8 cellular contexts compared by ENCODE assay signal in the genomic region with DNA sequence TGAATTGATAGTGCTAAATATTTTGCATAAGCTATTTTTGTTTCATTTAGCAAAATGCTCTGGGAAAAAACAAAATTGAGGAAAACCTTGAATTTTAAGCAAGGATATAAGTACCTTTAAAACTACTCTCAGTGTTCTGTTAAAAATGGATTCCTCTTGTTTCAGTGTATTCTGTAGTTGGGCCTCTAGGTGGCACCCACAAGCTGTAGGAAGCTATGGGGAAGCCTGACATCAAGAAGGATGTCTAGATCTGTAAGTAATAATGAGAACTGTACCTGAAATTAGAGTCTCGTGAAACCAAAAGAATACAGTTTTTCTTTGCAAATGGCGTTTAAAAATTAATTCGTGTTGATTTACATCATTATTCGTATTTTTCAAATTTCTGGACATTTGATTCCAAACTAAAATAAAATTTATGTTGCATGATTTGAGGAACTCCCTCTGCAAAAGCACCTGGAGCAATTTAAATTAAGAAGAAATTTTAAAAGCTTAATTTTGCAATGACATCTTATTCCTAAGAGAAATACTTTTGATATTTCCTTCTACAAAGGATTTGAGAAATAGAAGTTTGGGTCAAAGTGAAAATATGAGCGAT. TPM values are rescaled to one million over a fixed set of nuclear protein-coding genes. Genes with fewer than 3 reads are reported as not detected.
DNase-seq lines count a peak whose midpoint lies in the region; ATAC-seq and TF ChIP-seq lines count a peak whose summit lies in the region.

No MANE protein-coding gene starts in this region.

- peak in 4 of 5 donors; percentile 15 to 30 (median 22) for DNase-seq in heart left ventricle
- no peak for DNase-seq in left ventricle myocardium superior
- peak; percentile 52 for DNase-seq in MV-4-11 (lab: John Stamatoyannopoulos, UW)
- DNase-seq in T1000 (lab: John Stamatoyannopoulos, UW) = peak; percentile 39
- DNase-seq in brain microvascular endothelial cell = peak; percentile 34
- DNase-seq in islet precursor cell = peak; percentile 75
- DNase-seq in stimulated activated CD4-positive, alpha-beta T cell treated with anti-CD3 and anti-CD28 coated beads, Interleukin-2, amount 100 ng/mL, for 48 hours = peak; percentile 43 to 50

- ATAC-seq in heart left ventricle (peak in 2 of 4 donors; percentile 71 to 76), left ventricle myocardium superior (no peak), HG02610 (IDR thresholded peaks at IDR 0.05; ENCODE audit: unreplicated experiment) (peak; percentile 96)

- intact Hi-C loops in heart left ventricle (cut with DNase I) = loop anchor here in 7 of 10 donors (5.0 to 10.0 kb wide), 5 partner anchors 224 to 679 kb away; no protein-coding TSS in a partner anchor
- intact Hi-C loops in left ventricle myocardium superior (cut with micrococcal nuclease) = loop anchor here (10.0 kb wide), 1 partner anchor 676 kb away; no protein-coding TSS in a partner anchor

- no peaks in the 10 kb centered on the region for H3K27me3 ChIP-seq in heart left ventricle
- no peaks in the 10 kb centered on the region for H3K27me3 ChIP-seq in brain microvascular endothelial cell (replicated peaks)

- H3K4me3 ChIP-seq in heart left ventricle (no peak overlapping the region), brain microvascular endothelial cell (ENCODE audit: low read depth, low read length) (no peak overlapping the region)

- no peaks in the 10 kb centered on the region for H3K9me3 ChIP-seq in heart left ventricle

- H3K27ac ChIP-seq in heart left ventricle (no peak overlapping the region), brain microvascular endothelial cell (no peak overlapping the region)

- peaks cover 0 to 9% (median 0%) of the 10 kb centered on the region in 12 donors for H3K4me1 ChIP-seq in heart left ventricle

- in situ Hi-C loops in brain microvascular endothelial cell (cut with HindIII; ENCODE audit: low pct_ligation_motif_present, low sequenced_read_pairs) = no loop called here

- WGBS in heart left ventricle, 4 donors = 20 to 22% (median 21%) methylated on average over 5 of the region's 5 CpGs

- TF ChIP-seq POLR2A in heart left ventricle (IDR thresholded peaks at IDR 0.05) = no peak

- TF ChIP-seq CTCF in heart left ventricle (IDR thresholded peaks at IDR 0.05) (peak; percentile 62 to 88 (median 74)), brain microvascular endothelial cell (IDR thresholded peaks at IDR 0.05; ENCODE audit: low read depth, low read length, missing control alignments) (peak; percentile 84)

- H3K36me3 ChIP-seq in heart left ventricle = no peaks in the 10 kb centered on the region
- no peaks in the 10 kb centered on the region for H3K36me3 ChIP-seq in brain microvascular endothelial cell (replicated peaks)

RNA-seq across cellular contexts. Expression of a gene that starts 51.2 kb away (rescaled TPM):
- total RNA-seq in heart left ventricle (not detected), left ventricle myocardium superior (not detected)
- polyA plus RNA-seq in heart left ventricle = not detected
